Comparison of ENCODE assay signal across 20 cellular contexts in genomic region chrX:140391313-140391712, GRCh38.
DNase-seq lines count a peak whose midpoint lies in the region; ATAC-seq, FAIRE-seq and TF ChIP-seq lines count a peak whose summit lies in the region.
"Had no signal": no experiment of that assay in that cellular context is flagged by ENCODE, and none has a peak within 500 bp of the region (broad histone marks: within the 10 kb centered on the region; RNA-seq: fewer than 3 reads in every experiment).

No MANE protein-coding gene starts in this region.

- H3K9me3 ChIP-seq in right lobe of liver (no peaks in the 10 kb centered on the region), HepG2 (ENCODE audit: low read length) (no peaks in the 10 kb centered on the region)
- H3K9me3 ChIP-seq: BLaER1, Caco-2 had no signal

- H3K4me3 ChIP-seq in right lobe of liver (no peak overlapping the region), HepG2 (replicated peaks in 1 of 3; ENCODE audit: insufficient read depth in 1 of 3, low read depth in 2 of 3, low read length in 3 of 3) (no peak overlapping the region)
- H3K4me3 ChIP-seq: BLaER1, GM12878, GM23338 had no signal

- 10% methylated on average over 2 of the region's 3 CpGs for whole genome bisulfite sequencing in right lobe of liver (ENCODE audit: insufficient coverage, low coverage, low lambda C conversion rate, missing lambda C conversion rate)
- 0% methylated on average over 1 of the region's 3 CpGs for WGBS in HepG2 (ENCODE audit: low lambda C conversion rate)

- CTCF ChIA-PET in HepG2 (lab: Yijun Ruan, JAX; ENCODE audit: low intra/inter-chr PET ratio, low total read pairs) = no interaction called here

- TF ChIP-seq POLR2A in right lobe of liver (IDR thresholded peaks at IDR 0.05) (no peak), HepG2 (IDR thresholded peaks at IDR 0.05; ENCODE audit: insufficient read depth in 1 of 2, low read depth in 2 of 2, low read length in 2 of 2) (no peak)

- intact Hi-C loops in right lobe of liver (cut with DNase I) (no loop called here), HepG2 (cut with micrococcal nuclease; ENCODE audit: unreplicated experiment) (no loop called here)

- H3K4me1 ChIP-seq in right lobe of liver = no peaks in the 10 kb centered on the region
- H3K4me1 ChIP-seq in HepG2 (ENCODE audit: insufficient read depth, low read length) = no peaks in the 10 kb centered on the region
- H3K4me1 ChIP-seq: BLaER1, Caco-2 had no signal

- no peaks in the 10 kb centered on the region for H3K27me3 ChIP-seq in right lobe of liver
- no peaks in the 10 kb centered on the region for H3K27me3 ChIP-seq in HepG2 (ENCODE audit: control insufficient read depth in 1 of 2, insufficient read depth in 2 of 2, low read length in 2 of 2)

- TF ChIP-seq RAD21 in HepG2 (CRISPR knock-in tag; IDR thresholded peaks at IDR 0.05) = no peak

- TF ChIP-seq EP300 in HepG2 (IDR thresholded peaks at IDR 0.05; ENCODE audit: low read depth in 2 of 2, low read length in 2 of 2) = no peak
- no peak for TF ChIP-seq EP300 in HepG2 (CRISPR knock-in tag; IDR thresholded peaks at IDR 0.05; ENCODE audit: borderline replicate concordance)

- no peak for TF ChIP-seq CTCF in right lobe of liver (IDR thresholded peaks at IDR 0.05)
- no peak for TF ChIP-seq CTCF in HepG2 (CRISPR knock-in tag; IDR thresholded peaks at IDR 0.05)

- no peaks in the 10 kb centered on the region for H3K79me2 ChIP-seq in HepG2 (ENCODE audit: insufficient read depth, low read length)

- FAIRE-seq in HepG2 (lab: Jason Lieb, UNC) = no peak
- FAIRE-seq: GM12878, GM19239 had no signal

- H3K36me3 ChIP-seq in right lobe of liver (no peaks in the 10 kb centered on the region), HepG2 (replicated peaks in 1 of 2; ENCODE audit: control insufficient read depth in 1 of 2, insufficient read depth in 2 of 2, low read length in 2 of 2) (no peaks in the 10 kb centered on the region)
- H3K36me3 ChIP-seq: BLaER1 had no signal

- H4K20me1 ChIP-seq in HepG2 (ENCODE audit: insufficient read depth, low read length) = no peaks in the 10 kb centered on the region

- in situ Hi-C loops in HepG2 (cut with HindIII; ENCODE audit: extremely low pct_ligation_motif_present, low pct_unique_long_range_greater_than_20kb) = no loop called here

- H2AFZ ChIP-seq in HepG2 (ENCODE audit: low read length) = no peak overlapping the region
- H2AFZ ChIP-seq: GM23338 had no signal

- BruUV-seq in HepG2 (replicated peaks; lab: Mats Ljungman, UMichigan) = no TSS peak

- no peak overlapping the region for H3K9ac ChIP-seq in HepG2 (ENCODE audit: insufficient read depth, low read depth, low read length)
- H3K9ac ChIP-seq: BLaER1 had no signal

- DNase-seq in right lobe of liver = peak in 1 of 3 donors; percentile 39
- no peak for DNase-seq in HepG2 (ENCODE audit: low spot score)
- DNase-seq in left lobe of liver (ENCODE audit: low spot score) = peak; percentile 43
- DNase-seq in pons (ENCODE audit: low spot score) = peak; percentile 1
- no peak for DNase-seq in 8988T
- no peak for DNase-seq in DMS 273 (lab: John Stamatoyannopoulos, UW; ENCODE audit: unreplicated experiment)
- DNase-seq: Caco-2; CD4-positive, CD25-positive, alpha-beta regulatory T cell; CD8-positive, alpha-beta T cell; DMS 273 treated with DMSO at 0.1 percent for 48 hours; DMS79; EL; GDM1; H9 had no signal

- POLR2A ChIA-PET in HepG2 (lab: Yijun Ruan, JAX) = no interaction called here

- no peak overlapping the region for H3K4me2 ChIP-seq in HepG2 (ENCODE audit: low read depth, low read length)
- H3K4me2 ChIP-seq: BLaER1, GM23338 had no signal

- peak; percentile 12 to 62 (median 44) for ATAC-seq in right lobe of liver
- no peak for ATAC-seq in HepG2
- peak; percentile 75 for ATAC-seq in left lobe of liver
- ATAC-seq: CD8-positive, alpha-beta T cell; GM12878; GM23338; HCT116 had no signal

- H3K27ac ChIP-seq in right lobe of liver (no peak overlapping the region), HepG2 (ENCODE audit: extremely low read length, insufficient read depth, low read length) (no peak overlapping the region)
- H3K27ac ChIP-seq: BLaER1, C4-2B had no signal

TF ChIP-seq in HepG2, 621 proteins besides CTCF, POLR2A, EP300 and RAD21:
- TF ChIP-seq, protein P1, sequence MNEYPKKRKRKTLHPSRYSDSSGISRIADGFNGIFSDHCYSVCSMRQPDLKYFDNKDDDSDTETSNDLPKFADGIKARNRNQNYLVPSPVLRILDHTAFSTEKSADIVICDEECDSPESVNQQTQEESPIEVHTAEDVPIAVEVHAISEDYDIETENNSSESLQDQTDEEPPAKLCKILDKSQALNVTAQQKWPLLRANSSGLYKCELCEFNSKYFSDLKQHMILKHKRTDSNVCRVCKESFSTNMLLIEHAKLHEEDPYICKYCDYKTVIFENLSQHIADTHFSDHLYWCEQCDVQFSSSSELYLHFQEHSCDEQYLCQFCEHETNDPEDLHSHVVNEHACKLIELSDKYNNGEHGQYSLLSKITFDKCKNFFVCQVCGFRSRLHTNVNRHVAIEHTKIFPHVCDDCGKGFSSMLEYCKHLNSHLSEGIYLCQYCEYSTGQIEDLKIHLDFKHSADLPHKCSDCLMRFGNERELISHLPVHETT (CRISPR knock-in tag; conservative IDR thresholded peaks at IDR 0.05) = no peak
- TF ChIP-seq ZNF230 (CRISPR knock-in tag; IDR thresholded peaks at IDR 0.05) = no peak
- no peak for TF ChIP-seq ZNF577 (CRISPR knock-in tag; IDR thresholded peaks at IDR 0.05; ENCODE audit: borderline replicate concordance, low read depth)
- no peak for TF ChIP-seq ZNF251 (CRISPR knock-in tag; IDR thresholded peaks at IDR 0.05)
- TF ChIP-seq, protein P2, sequence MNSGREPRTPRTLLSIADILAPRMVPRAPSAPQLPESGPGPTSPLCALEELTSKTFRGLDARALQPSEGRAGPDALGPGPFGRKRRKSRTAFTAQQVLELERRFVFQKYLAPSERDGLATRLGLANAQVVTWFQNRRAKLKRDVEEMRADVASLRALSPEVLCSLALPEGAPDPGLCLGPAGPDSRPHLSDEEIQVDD (CRISPR knock-in tag; IDR thresholded peaks at IDR 0.05; ENCODE audit: borderline replicate concordance) = no peak
- TF ChIP-seq CBX1 (IDR thresholded peaks at IDR 0.05; ENCODE audit: low read depth) = no peak
- no peak for TF ChIP-seq MED13 (CRISPR knock-in tag; IDR thresholded peaks at IDR 0.05)
- TF ChIP-seq, protein P3, sequence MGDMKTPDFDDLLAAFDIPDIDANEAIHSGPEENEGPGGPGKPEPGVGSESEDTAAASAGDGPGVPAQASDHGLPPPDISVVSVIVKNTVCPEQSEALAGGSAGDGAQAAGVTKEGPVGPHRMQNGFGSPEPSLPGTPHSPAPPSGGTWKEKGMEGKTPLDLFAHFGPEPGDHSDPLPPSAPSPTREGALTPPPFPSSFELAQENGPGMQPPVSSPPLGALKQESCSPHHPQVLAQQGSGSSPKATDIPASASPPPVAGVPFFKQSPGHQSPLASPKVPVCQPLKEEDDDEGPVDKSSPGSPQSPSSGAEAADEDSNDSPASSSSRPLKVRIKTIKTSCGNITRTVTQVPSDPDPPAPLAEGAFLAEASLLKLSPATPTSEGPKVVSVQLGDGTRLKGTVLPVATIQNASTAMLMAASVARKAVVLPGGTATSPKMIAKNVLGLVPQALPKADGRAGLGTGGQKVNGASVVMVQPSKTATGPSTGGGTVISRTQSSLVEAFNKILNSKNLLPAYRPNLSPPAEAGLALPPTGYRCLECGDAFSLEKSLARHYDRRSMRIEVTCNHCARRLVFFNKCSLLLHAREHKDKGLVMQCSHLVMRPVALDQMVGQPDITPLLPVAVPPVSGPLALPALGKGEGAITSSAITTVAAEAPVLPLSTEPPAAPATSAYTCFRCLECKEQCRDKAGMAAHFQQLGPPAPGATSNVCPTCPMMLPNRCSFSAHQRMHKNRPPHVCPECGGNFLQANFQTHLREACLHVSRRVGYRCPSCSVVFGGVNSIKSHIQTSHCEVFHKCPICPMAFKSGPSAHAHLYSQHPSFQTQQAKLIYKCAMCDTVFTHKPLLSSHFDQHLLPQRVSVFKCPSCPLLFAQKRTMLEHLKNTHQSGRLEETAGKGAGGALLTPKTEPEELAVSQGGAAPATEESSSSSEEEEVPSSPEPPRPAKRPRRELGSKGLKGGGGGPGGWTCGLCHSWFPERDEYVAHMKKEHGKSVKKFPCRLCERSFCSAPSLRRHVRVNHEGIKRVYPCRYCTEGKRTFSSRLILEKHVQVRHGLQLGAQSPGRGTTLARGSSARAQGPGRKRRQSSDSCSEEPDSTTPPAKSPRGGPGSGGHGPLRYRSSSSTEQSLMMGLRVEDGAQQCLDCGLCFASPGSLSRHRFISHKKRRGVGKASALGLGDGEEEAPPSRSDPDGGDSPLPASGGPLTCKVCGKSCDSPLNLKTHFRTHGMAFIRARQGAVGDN (CRISPR knock-in tag; IDR thresholded peaks at IDR 0.05) = no peak
- TF ChIP-seq RBFOX2 (IDR thresholded peaks at IDR 0.05; ENCODE audit: low read depth, low read length) = no peak
- TF ChIP-seq ZNF33A (CRISPR knock-in tag; IDR thresholded peaks at IDR 0.05; ENCODE audit: borderline replicate concordance) = no peak
- no peak for TF ChIP-seq ZNF703 (CRISPR knock-in tag; IDR thresholded peaks at IDR 0.05; ENCODE audit: borderline replicate concordance)
- TF ChIP-seq NFYB (CRISPR knock-in tag; IDR thresholded peaks at IDR 0.05) = no peak
- no peak for TF ChIP-seq SMYD3 (CRISPR knock-in tag; IDR thresholded peaks at IDR 0.05)
- TF ChIP-seq SIN3A (IDR thresholded peaks at IDR 0.05; ENCODE audit: borderline replicate concordance, low read depth, low read length) = no peak
- no peak for TF ChIP-seq YEATS2 (CRISPR knock-in tag; IDR thresholded peaks at IDR 0.05; ENCODE audit: borderline replicate concordance)
- TF ChIP-seq MNT (IDR thresholded peaks at IDR 0.05) = no peak
- no peak for TF ChIP-seq ZNF570 (CRISPR knock-in tag; IDR thresholded peaks at IDR 0.05; ENCODE audit: borderline replicate concordance)
TF ChIP-seq in HepG2: peak in this region for 0.

Comparison
In these comparisons a context has a peak if more than half of its experiments do, and no peak if none do; other contexts are left out.
1. DNase-seq: peak in left lobe of liver (single experiment) and pons (single experiment); none in HepG2 (single experiment), 8988T (single experiment) and DMS 273 (single experiment).